Comparison of ENCODE assay signal across 1 cellular context in genomic region chr13:42283574-42283973, GRCh38.
TF ChIP-seq lines count a peak whose summit lies in the region.

No MANE protein-coding gene starts in this region.

TF ChIP-seq in H1, 55 proteins besides CTCF, POLR2A, EP300 and RAD21:
- peak; percentile 20; the same call in 1 of the 2 replicates for TF ChIP-seq YY1 (IDR thresholded peaks at IDR 0.05; ENCODE audit: low read depth, low read length)
- no peak for TF ChIP-seq SP1 (IDR thresholded peaks at IDR 0.05; ENCODE audit: low read depth, low read length)
